Comparison of ENCODE assay signal across 11 cellular contexts in genomic region chr5:124963236-124963929, GRCh38.
DNase-seq lines count a peak whose midpoint lies in the region; ATAC-seq and TF ChIP-seq lines count a peak whose summit lies in the region.
"Had no signal": no experiment of that assay in that cellular context is flagged by ENCODE, and none has a peak within 500 bp of the region (broad histone marks: within the 10 kb centered on the region; RNA-seq: fewer than 3 reads in every experiment).

No MANE protein-coding gene starts in this region.

- H3K4me2 ChIP-seq in IMR-90 (ENCODE audit: low read depth, low read length) = peak overlapping the region; percentile 31

- peak overlapping the region; percentile 68 for H3K27ac ChIP-seq in IMR-90 (ENCODE audit: insufficient read depth, low read length)
- H3K27ac ChIP-seq in left lung = no peak overlapping the region
- H3K27ac ChIP-seq in testis = no peak overlapping the region

- peak overlapping the region; percentile 45 for H2BK5ac ChIP-seq in IMR-90 (ENCODE audit: low read depth, low read length, poor library complexity, severe bottlenecking)

- 0 out of 2 replicates have a peak, but pooled peaks have one; percentile 18 for TF ChIP-seq RAD21 in IMR-90 (IDR thresholded peaks at IDR 0.05; ENCODE audit: low read length)

- H2BK15ac ChIP-seq in IMR-90 (ENCODE audit: low read depth, low read length) = peak overlapping the region; percentile 43; the same call in 2 of the 3 replicates

- no peak overlapping the region for H3K9ac ChIP-seq in IMR-90 (ENCODE audit: low read depth, low read length)

- H3K4me3 ChIP-seq in AG09309 (ENCODE audit: control insufficient read depth, low read depth, low read length) = no peak overlapping the region
- H3K4me3 ChIP-seq in IMR-90 (ENCODE audit: insufficient read depth, low read depth, low read length) = no peak overlapping the region
- no peak overlapping the region for H3K4me3 ChIP-seq in astrocyte of the cerebellum (ENCODE audit: low read depth, low read length)
- H3K4me3 ChIP-seq in left lung = no peak overlapping the region
- H3K4me3 ChIP-seq in testis = peak overlapping the region in 1 of 2 donors; percentile 12

- H3K27me3 ChIP-seq in IMR-90 (ENCODE audit: control insufficient read depth, insufficient read depth, low read length) (no peaks in the 10 kb centered on the region), left lung (no peaks in the 10 kb centered on the region), testis (no peaks in the 10 kb centered on the region)

- H3K9me3 ChIP-seq in IMR-90 (ENCODE audit: control insufficient read depth, insufficient read depth, low read length) = no peaks in the 10 kb centered on the region
- H3K9me3 ChIP-seq in left lung = no peaks in the 10 kb centered on the region
- H3K9me3 ChIP-seq in testis = no peaks in the 10 kb centered on the region

- H3K4ac ChIP-seq in IMR-90 (ENCODE audit: low read depth, low read length) = peak overlapping the region; percentile 83

- in situ Hi-C loops in IMR-90 (cut with MboI; ENCODE audit: low sequenced_read_pairs) = no loop called here
- in situ Hi-C loops in astrocyte of the cerebellum (cut with HindIII; ENCODE audit: low sequenced_read_pairs) = no loop called here

- peak; percentile 87 for DNase-seq in AG09309 (ENCODE audit: low read depth)
- DNase-seq in IMR-90 = peak; percentile 95
- peak; percentile 40 for DNase-seq in astrocyte of the cerebellum (ENCODE audit: low read depth)
- no peak for DNase-seq in left lung
- DNase-seq in germinal center (ENCODE audit: low spot score) = no peak
- DNase-seq in testis = no peak
- DNase-seq: activated CD8-positive, alpha-beta memory T cell treated with anti-CD3 and anti-CD28 coated beads, Interleukin-2, amount 10 ng/mL, durations not matched to agents 7 days and 5 days had no signal

- no peak for TF ChIP-seq CTCF in AG09309 (IDR thresholded peaks at IDR 0.05; ENCODE audit: control insufficient read depth, insufficient read depth, low read depth, low read length, missing control alignments)
- TF ChIP-seq CTCF in IMR-90 (conservative IDR thresholded peaks at IDR 0.05; ENCODE audit: low read depth, low read length) = no peak
- TF ChIP-seq CTCF in astrocyte of the cerebellum (IDR thresholded peaks at IDR 0.05; ENCODE audit: low read depth, low read length, missing control alignments) = no peak
- TF ChIP-seq CTCF in left lung (IDR thresholded peaks at IDR 0.05) = no peak
- no peak for TF ChIP-seq CTCF in testis (IDR thresholded peaks at IDR 0.05)

- ATAC-seq in IMR-90 (ENCODE audit: low read depth) (peak; percentile 96), left lung (peak; percentile 78), HG03460 (IDR thresholded peaks at IDR 0.05; ENCODE audit: unreplicated experiment) (no peak), GM19023 (IDR thresholded peaks at IDR 0.05; ENCODE audit: unreplicated experiment) (no peak)
- ATAC-seq: activated CD8-positive, alpha-beta memory T cell treated with anti-CD3 and anti-CD28 coated beads, Interleukin-2, amount 10 ng/mL, durations not matched to agents 7 days and 5 days; esophagus mucosa; right cardiac atrium had no signal

- peak overlapping the region; percentile 86 for H4K91ac ChIP-seq in IMR-90 (ENCODE audit: insufficient read depth, low read depth, low read length)

- H4K5ac ChIP-seq in IMR-90 (ENCODE audit: low read depth, low read length) = peak overlapping the region; percentile 82; the same call in 1 of the 2 replicates

- peak overlapping the region; percentile 64 for H3K14ac ChIP-seq in IMR-90 (replicated peaks; ENCODE audit: low read depth, low read length)

- H2BK120ac ChIP-seq in IMR-90 (ENCODE audit: low read depth, low read length) = peak overlapping the region; percentile 92

- dilution Hi-C loops in IMR-90 (cut with HindIII; ENCODE audit: low sequenced_read_pairs, unreplicated experiment) = no loop called here

- H3K36me3 ChIP-seq in IMR-90 (ENCODE audit: control insufficient read depth, insufficient read depth, low read length) (no peaks in the 10 kb centered on the region), left lung (no peaks in the 10 kb centered on the region), testis (ENCODE audit: low read depth, missing control alignments) (no peaks in the 10 kb centered on the region)

- TF ChIP-seq POLR2A in IMR-90 (IDR thresholded peaks at IDR 0.05; ENCODE audit: low read depth, low read length) (no peak), testis (IDR thresholded peaks at IDR 0.05) (no peak)

- POLR2A ChIA-PET in IMR-90 (lab: Charles Lee; ENCODE audit: unreplicated experiment) = interaction anchor here (0.6 to 0.7 kb wide), 4 partner anchors 10 to 214 kb away, joined by 3 to 5 read pairs (median 4); no protein-coding TSS in a partner anchor

- H4K20me1 ChIP-seq in IMR-90 (ENCODE audit: insufficient read depth, low read length) = no peaks in the 10 kb centered on the region

- WGBS in IMR-90 (ENCODE audit: extremely low coverage in 2 of 2, insufficient read length in 1 of 2), 2 experiments = no CpG with 5 or more reads among the region's 14 CpGs
- WGBS in testis, 2 donors = 63 to 65% methylated on average over 13 to 14 of the region's 14 CpGs

- H3K56ac ChIP-seq in IMR-90 (ENCODE audit: extremely low read depth, insufficient read depth, low read length) = 0 out of 2 replicates have a peak overlapping the region, but pooled peaks have one; percentile 29

- H3K4me1 ChIP-seq in IMR-90 (ENCODE audit: control insufficient read depth, insufficient read depth, low read length) (peaks cover 8% of the 10 kb centered on the region), left lung (peaks cover 0 to 10% of the 10 kb centered on the region in 2 donors), testis (no peaks in the 10 kb centered on the region)

- H4K8ac ChIP-seq in IMR-90 (ENCODE audit: low read depth in 2 of 2, low read length in 2 of 2) = peak overlapping the region; percentile 65 to 89

- CTCF ChIA-PET in IMR-90 (lab: Yijun Ruan, JAX) = interaction anchor here (0.6 to 0.7 kb wide), 4 partner anchors 55 to 595 kb away, joined by 4 to 5 read pairs (median 4); no protein-coding TSS in a partner anchor

- H3K23ac ChIP-seq in IMR-90 (ENCODE audit: low read depth, low read length) = peak overlapping the region; percentile 68; the same call in 1 of the 2 replicates

- BruUV-seq in IMR-90 (replicated peaks; lab: Mats Ljungman, UMichigan) = no TSS peak

- H2AFZ ChIP-seq in IMR-90 (replicated peaks; ENCODE audit: low read length, poor library complexity) = peak overlapping the region; percentile 81

- H3K79me1 ChIP-seq in IMR-90 (ENCODE audit: low read depth in 1 of 2, low read length in 2 of 2) = no peaks in the 10 kb centered on the region

- peak overlapping the region; percentile 80 for H3K18ac ChIP-seq in IMR-90 (ENCODE audit: low read depth, low read length)

- H3K9me1 ChIP-seq in IMR-90 (ENCODE audit: insufficient read depth, low read length) = peaks cover 3% of the 10 kb centered on the region; the same call in 1 of the 2 replicates

- intact Hi-C loops in IMR-90 (cut with micrococcal nuclease) = no loop called here
- intact Hi-C loops in left lung (cut with DNase I) = no loop called here
- intact Hi-C loops in testis (cut with DNase I; ENCODE audit: low total_unique reads) = no loop called here

- peak overlapping the region; percentile 82 for H2BK20ac ChIP-seq in IMR-90 (ENCODE audit: low read depth, low read length)

- H2AK5ac ChIP-seq in IMR-90 (ENCODE audit: low read depth, low read length) = peak overlapping the region; percentile 63; the same call in 1 of the 2 replicates

- peak overlapping the region; percentile 67 for H2AK9ac ChIP-seq in IMR-90 (replicated peaks; ENCODE audit: low read depth, low read length, poor library complexity)

TF ChIP-seq in IMR-90, 13 proteins besides CTCF, POLR2A, EP300 and RAD21:
- TF ChIP-seq MAZ (IDR thresholded peaks at IDR 0.05; ENCODE audit: borderline replicate concordance, low read depth, low read length) = peak; percentile 57; the same call in 1 of the 2 replicates
- TF ChIP-seq CEBPB (IDR thresholded peaks at IDR 0.05; ENCODE audit: low read depth, low read length) = peak; percentile 99
- TF ChIP-seq FOS (IDR thresholded peaks at IDR 0.05; ENCODE audit: low read depth, low read length) = no peak
- TF ChIP-seq CHD1 (IDR thresholded peaks at IDR 0.05; ENCODE audit: low read depth, low read length) = no peak
- TF ChIP-seq NFE2L2 (IDR thresholded peaks at IDR 0.05; ENCODE audit: low read depth, low read length) = no peak

Comparison
In these comparisons a context has a peak if more than half of its experiments do, and no peak if none do; other contexts are left out.
1. DNase-seq: peak in AG09309 (single experiment), IMR-90 (single experiment) and astrocyte of the cerebellum (single experiment); none in left lung (0 of 2), germinal center (single experiment) and testis (single experiment).
2. ATAC-seq: peak in IMR-90 (single experiment) and left lung (single experiment); none in HG03460 (single experiment) and GM19023 (single experiment).